8 cellular contexts compared by ENCODE assay signal in genomic region chr9:124110307-124110915, GRCh38.
A peak's percentile ranks its signal among the peaks of the same experiment; 100 is the strongest.
DNase-seq lines count a peak whose midpoint lies in the region; ATAC-seq, FAIRE-seq and TF ChIP-seq lines count a peak whose summit lies in the region.

No MANE protein-coding gene starts in this region.

- TF ChIP-seq POLR2A in GM12878 (IDR thresholded peaks at IDR 0.05; ENCODE audit: low read depth, low read length): no peak

- peak; percentile 64 for DNase-seq in GM19239 (ENCODE audit: insufficient read length, low spot score)
- DNase-seq in PC-3: peak; percentile 66
- no peak for DNase-seq in GM12878 (ENCODE audit: low read depth, low spot score)
- peak; percentile 32 for DNase-seq in kidney glomerular epithelial cell (lab: John Stamatoyannopoulos, UW)
- no peak for DNase-seq in stimulated activated naive B cell treated with anti-CD40 and anti-IgM and Interleukin-4, amounts not matched to agents 10 μg/mL and 1 μg/mL and 100 μg/mL, for 72 hours
- no peak for DNase-seq in NCI-H2029 treated with DMSO at 0.1 percent for 48 hours (lab: John Stamatoyannopoulos, UW)

- H3K36me3 ChIP-seq in PC-3 (ENCODE audit: low read depth, low read length) (no peaks in the 10 kb centered on the region), GM12878 (ENCODE audit: control insufficient read depth in 2 of 2, insufficient read depth in 2 of 2, low read length in 1 of 2) (no peaks in the 10 kb centered on the region)

- H3K27me3 ChIP-seq in PC-3 (ENCODE audit: low read length): no peaks in the 10 kb centered on the region
- no peaks in the 10 kb centered on the region; a peak in 1 of 4 replicates for H3K27me3 ChIP-seq in GM12878 (replicated peaks in 1 of 2; ENCODE audit: control insufficient read depth in 2 of 2, insufficient read depth in 2 of 2, low read length in 1 of 2)

- peaks cover 0 to 6% of the 10 kb centered on the region in 2 donors for H3K4me1 Mint-ChIP-seq in stimulated activated naive B cell treated with anti-CD40 and anti-IgM and Interleukin-4, amounts not matched to agents 10 μg/mL and 1 μg/mL and 100 μg/mL, for 72 hours

- intact Hi-C loops in PC-3 (cut with micrococcal nuclease) (loop anchor here (10.0 kb wide), 1 partner anchor 566 kb away; no protein-coding TSS in a partner anchor), GM12878 (cut with micrococcal nuclease; ENCODE audit: unreplicated experiment) (no loop called here)

- H3K27ac ChIP-seq in PC-3 (ENCODE audit: low read length) (no peak overlapping the region), GM12878 (ENCODE audit: control insufficient read depth, insufficient read depth) (no peak overlapping the region)

- H3K4me2 ChIP-seq in PC-3 (ENCODE audit: low read length) (no peak overlapping the region), GM12878 (ENCODE audit: control insufficient read depth, insufficient read depth) (no peak overlapping the region)

- RAD21 ChIA-PET in GM12878 (lab: Charles Lee; ENCODE audit: unreplicated experiment): interaction anchor here (0.8 to 1.3 kb wide), 2 partner anchors 16 to 21 kb away, joined by 3 to 4 read pairs; no protein-coding TSS in a partner anchor

- no peaks in the 10 kb centered on the region for H3K9me3 ChIP-seq in PC-3 (ENCODE audit: low read length)
- no peaks in the 10 kb centered on the region for H3K9me3 ChIP-seq in GM12878 (replicated peaks; ENCODE audit: control insufficient read depth, insufficient read depth, low read length)

- in situ Hi-C loops in GM12878 (cut with MboI): no loop called here

- WGBS in GM12878 (ENCODE audit: insufficient coverage, insufficient replicate concordance, low lambda C conversion rate, missing lambda C conversion rate): 27% methylated on average over 16 of the region's 16 CpGs

- ATAC-seq in PC-3: no peak
- peak; percentile 74 for ATAC-seq in GM12878
- peak; percentile 55 to 60 for ATAC-seq in stimulated activated naive B cell treated with anti-CD40 and anti-IgM and Interleukin-4, amounts not matched to agents 10 μg/mL and 1 μg/mL and 100 μg/mL, for 72 hours (replicated peaks)
- no peak for ATAC-seq in GM21447 (IDR thresholded peaks at IDR 0.05; ENCODE audit: unreplicated experiment)
- ATAC-seq in GM19452 (IDR thresholded peaks at IDR 0.05; ENCODE audit: unreplicated experiment): no peak

- TF ChIP-seq CTCF in PC-3 (conservative IDR thresholded peaks at IDR 0.05; ENCODE audit: low read depth, low read length): no peak
- TF ChIP-seq CTCF in GM12878 (IDR thresholded peaks at IDR 0.05 in 2 of 3, conservative IDR thresholded peaks at IDR 0.05 in 1 of 3; ENCODE audit: control insufficient read depth in 2 of 3, extremely low read depth in 1 of 3, insufficient read depth in 1 of 3, low read depth in 3 of 3, low read length in 3 of 3): no peak

- POLR2A ChIA-PET in PC-3 (lab: Charles Lee; ENCODE audit: unreplicated experiment) (no interaction called here), GM12878 (lab: Charles Lee) (no interaction called here)

- no peaks in the 10 kb centered on the region for H3K9me2 ChIP-seq in PC-3 (replicated peaks; ENCODE audit: low read length)

- BruUV-seq in PC-3 (replicated peaks; lab: Mats Ljungman, UMichigan): no TSS peak
- BruUV-seq in GM12878 (replicated peaks; lab: Mats Ljungman, UMichigan): no TSS peak

- no peaks in the 10 kb centered on the region for H3F3A ChIP-seq in PC-3 (ENCODE audit: low read length, unreplicated experiment)

- TF ChIP-seq EP300 in GM12878 (IDR thresholded peaks at IDR 0.05; ENCODE audit: borderline replicate concordance in 1 of 2, control insufficient read depth in 1 of 2, low read depth in 2 of 2, low read length in 2 of 2): no peak

- H3K9ac ChIP-seq in PC-3 (ENCODE audit: low read length) (no peak overlapping the region), GM12878 (ENCODE audit: control insufficient read depth, insufficient read depth, low read length) (no peak overlapping the region)

- H3K4me3 ChIP-seq in PC-3 (ENCODE audit: low read length) (no peak overlapping the region), GM12878 (no peak overlapping the region)

- peaks cover 0 to 1% of the 10 kb centered on the region in 2 donors for H3K9me3 Mint-ChIP-seq in stimulated activated naive B cell treated with anti-CD40 and anti-IgM and Interleukin-4, amounts not matched to agents 10 μg/mL and 1 μg/mL and 100 μg/mL, for 72 hours

- SMC1A ChIA-PET in GM12878 (lab: Charles Lee; ENCODE audit: uncharacterized antibody, unreplicated experiment): interaction anchor here (0.7 to 1.4 kb wide), 3 partner anchors 12 to 17 kb away, joined by 3 to 4 read pairs (median 3); no protein-coding TSS in a partner anchor

- no peak overlapping the region for H3K4me3 Mint-ChIP-seq in stimulated activated naive B cell treated with anti-CD40 and anti-IgM and Interleukin-4, amounts not matched to agents 10 μg/mL and 1 μg/mL and 100 μg/mL, for 72 hours

- no peak overlapping the region for H2AFZ ChIP-seq in PC-3 (ENCODE audit: low read length)
- H2AFZ ChIP-seq in GM12878 (ENCODE audit: control insufficient read depth, low read depth, low read length): no peak overlapping the region

- peak; percentile 72 for FAIRE-seq in GM19239 (lab: Jason Lieb, UNC)
- FAIRE-seq in GM12878 (lab: Jason Lieb, UNC): no peak

- CTCF ChIA-PET in PC-3 (lab: Charles Lee): no interaction called here
- CTCF ChIA-PET in GM12878 (lab: Yijun Ruan, JAX): interaction anchor here (1.1 kb wide), 2 partner anchors 9 to 277 kb away, joined by 3 to 5 read pairs; no protein-coding TSS in a partner anchor

- H3K4me1 ChIP-seq in PC-3 (ENCODE audit: insufficient read depth, low read length): no peaks in the 10 kb centered on the region
- no peaks in the 10 kb centered on the region for H3K4me1 ChIP-seq in GM12878 (ENCODE audit: control insufficient read depth, insufficient read depth, low read length)

- H3K79me2 ChIP-seq in PC-3 (ENCODE audit: low read length): no peaks in the 10 kb centered on the region
- no peaks in the 10 kb centered on the region for H3K79me2 ChIP-seq in GM12878 (ENCODE audit: control insufficient read depth, insufficient read depth, low read length)

- no peaks in the 10 kb centered on the region for H4K20me1 ChIP-seq in PC-3 (ENCODE audit: low read length)
- no peaks in the 10 kb centered on the region for H4K20me1 ChIP-seq in GM12878 (ENCODE audit: control insufficient read depth, insufficient read depth)

- H3K27ac Mint-ChIP-seq in stimulated activated naive B cell treated with anti-CD40 and anti-IgM and Interleukin-4, amounts not matched to agents 10 μg/mL and 1 μg/mL and 100 μg/mL, for 72 hours: no peak overlapping the region

- H3K36me3 Mint-ChIP-seq in stimulated activated naive B cell treated with anti-CD40 and anti-IgM and Interleukin-4, amounts not matched to agents 10 μg/mL and 1 μg/mL and 100 μg/mL, for 72 hours: no peaks in the 10 kb centered on the region

- no peak for TF ChIP-seq RAD21 in GM12878 (IDR thresholded peaks at IDR 0.05; ENCODE audit: insufficient read depth, low read depth, low read length)

- peaks cover 41 to 61% of the 10 kb centered on the region in 2 donors for H3K27me3 Mint-ChIP-seq in stimulated activated naive B cell treated with anti-CD40 and anti-IgM and Interleukin-4, amounts not matched to agents 10 μg/mL and 1 μg/mL and 100 μg/mL, for 72 hours

TF ChIP-seq in GM12878, 131 proteins besides CTCF, POLR2A, EP300 and RAD21 (continues in another document):
- TF ChIP-seq TCF7 (IDR thresholded peaks at IDR 0.05; ENCODE audit: borderline replicate concordance) (no peak), STAT3 (IDR thresholded peaks at IDR 0.05; ENCODE audit: low read depth, low read length) (no peak), HDAC6 (IDR thresholded peaks at IDR 0.05; ENCODE audit: unreplicated experiment) (no peak), MAX (IDR thresholded peaks at IDR 0.05; ENCODE audit: low read depth, low read length) (no peak), USF1 (IDR thresholded peaks at IDR 0.05; ENCODE audit: borderline replicate concordance, extremely low read length, insufficient read depth, low read depth, low read length) (no peak), MXI1 (IDR thresholded peaks at IDR 0.05; ENCODE audit: low read depth, low read length) (peak; percentile 57; the same call in 1 of the 2 replicates), ZNF592 (IDR thresholded peaks at IDR 0.05) (no peak), ZBED1 (IDR thresholded peaks at IDR 0.05; ENCODE audit: borderline replicate concordance) (no peak)

Comparison
In these comparisons a context has a peak if more than half of its experiments do, and no peak if none do; other contexts are left out.
1. DNase-seq: peak in GM19239 (single experiment), PC-3 (single experiment) and kidney glomerular epithelial cell (single experiment); none in GM12878 (single experiment), stimulated activated naive B cell treated with anti-CD40 and anti-IgM and Interleukin-4, amounts not matched to agents 10 μg/mL and 1 μg/mL and 100 μg/mL, for 72 hours (single experiment) and NCI-H2029 treated with DMSO at 0.1 percent for 48 hours (single experiment).
2. ATAC-seq: peak in GM12878 (single experiment) and stimulated activated naive B cell treated with anti-CD40 and anti-IgM and Interleukin-4, amounts not matched to agents 10 μg/mL and 1 μg/mL and 100 μg/mL, for 72 hours (2 of 2); none in PC-3 (single experiment), GM21447 (single experiment) and GM19452 (single experiment).